ENCODE assay signal across 14 cellular contexts in genomic region chr12:120820885-120821510, GRCh38.
DNase-seq lines count a peak whose midpoint lies in the region; ATAC-seq and TF ChIP-seq lines count a peak whose summit lies in the region.
"Had no signal": no experiment of that assay in that cellular context is flagged by ENCODE, and none has a peak within 500 bp of the region (broad histone marks: within the 10 kb centered on the region; RNA-seq: fewer than 3 reads in every experiment).

No MANE protein-coding gene starts in this region.

- no peaks in the 10 kb centered on the region for H3K27me3 Mint-ChIP-seq in activated CD4-positive, alpha-beta memory T cell treated with anti-CD3 and anti-CD28 coated beads for 36 hours
- no peaks in the 10 kb centered on the region for H3K27me3 Mint-ChIP-seq in activated naive CD8-positive, alpha-beta T cell treated with anti-CD3 and anti-CD28 coated beads, Interleukin-2, amount 50 U/mL, for 24 hours

- H3K4me2 ChIP-seq in IMR-90 (ENCODE audit: low read depth, low read length): no peak overlapping the region
- H3K4me2 ChIP-seq: SK-N-SH had no signal

- H3K79me1 ChIP-seq in IMR-90 (ENCODE audit: low read depth in 1 of 2, low read length in 2 of 2): peaks cover 28 to 36% of the 10 kb centered on the region in 2 experiments; a peak in 3 of 4 replicates

- no peak for TF ChIP-seq POLR2A in IMR-90 (IDR thresholded peaks at IDR 0.05; ENCODE audit: low read depth, low read length)

- no peak overlapping the region for H2BK20ac ChIP-seq in IMR-90 (ENCODE audit: low read depth, low read length)

- no peak overlapping the region for H3K18ac ChIP-seq in IMR-90 (ENCODE audit: low read depth, low read length)

- H2AK9ac ChIP-seq in IMR-90 (replicated peaks; ENCODE audit: low read depth, low read length, poor library complexity): no peak overlapping the region

- H2AFZ ChIP-seq in IMR-90 (replicated peaks; ENCODE audit: low read length, poor library complexity): no peak overlapping the region

- TF ChIP-seq CTCF in IMR-90 (conservative IDR thresholded peaks at IDR 0.05; ENCODE audit: low read depth, low read length): no peak
- no peak for TF ChIP-seq CTCF in foreskin fibroblast (IDR thresholded peaks at IDR 0.05; ENCODE audit: low read depth, low read length)

- H3K4me1 ChIP-seq in IMR-90 (ENCODE audit: control insufficient read depth, insufficient read depth, low read length): no peaks in the 10 kb centered on the region

- CTCF ChIA-PET in IMR-90 (lab: Yijun Ruan, JAX): no interaction called here
- CTCF ChIA-PET in activated CD4-positive, alpha-beta memory T cell treated with anti-CD3 and anti-CD28 coated beads for 36 hours (lab: Charles Lee): no interaction called here

- H4K8ac ChIP-seq in IMR-90 (ENCODE audit: low read depth in 2 of 2, low read length in 2 of 2): no peak overlapping the region

- H2BK120ac ChIP-seq in IMR-90 (ENCODE audit: low read depth, low read length): no peak overlapping the region

- no peak overlapping the region for H2AK5ac ChIP-seq in IMR-90 (ENCODE audit: low read depth, low read length)

- H3K27me3 ChIP-seq in IMR-90 (ENCODE audit: control insufficient read depth, insufficient read depth, low read length): no peaks in the 10 kb centered on the region

- H3K56ac ChIP-seq in IMR-90 (ENCODE audit: extremely low read depth, insufficient read depth, low read length): no peak overlapping the region

- H3K14ac ChIP-seq in IMR-90 (replicated peaks; ENCODE audit: low read depth, low read length): no peak overlapping the region

- intact Hi-C loops in IMR-90 (cut with micrococcal nuclease) (no loop called here), sciatic nerve (cut with DNase I) (no loop called here)
- intact Hi-C loops in activated CD4-positive, alpha-beta memory T cell treated with anti-CD3 and anti-CD28 coated beads for 36 hours (cut with micrococcal nuclease): loop anchor here (1.0 kb wide), 1 partner anchor 24 kb away; no protein-coding TSS in a partner anchor

- ATAC-seq in IMR-90 (ENCODE audit: low read depth) (no peak), sciatic nerve (no peak), HG02623 (IDR thresholded peaks at IDR 0.05; ENCODE audit: unreplicated experiment) (no peak)
- ATAC-seq in activated naive CD8-positive, alpha-beta T cell treated with anti-CD3 and anti-CD28 coated beads, Interleukin-2, amount 50 U/mL, for 24 hours: peak; percentile 98
- ATAC-seq: left lobe of liver had no signal

- DNase-seq in IMR-90 (no peak), sciatic nerve (ENCODE audit: low spot score) (no peak), NCI-H510A (lab: John Stamatoyannopoulos, UW) (no peak), foreskin fibroblast (no peak)
- DNase-seq in activated CD4-positive, alpha-beta memory T cell treated with anti-CD3 and anti-CD28 coated beads for 36 hours: peak; percentile 70
- peak; percentile 41 for DNase-seq in activated naive CD8-positive, alpha-beta T cell treated with anti-CD3 and anti-CD28 coated beads, Interleukin-2, amount 50 U/mL, for 24 hours
- DNase-seq in stimulated activated CD4-positive, alpha-beta T cell treated with anti-CD3 and anti-CD28 coated beads, Interleukin-2, amount 100 ng/mL, for 48 hours: peak; percentile 30 to 38
- DNase-seq: amniotic stem cell, GOT3, KG1, NCI-H345, SK-N-SH had no signal

- no peaks in the 10 kb centered on the region for H3K36me3 ChIP-seq in IMR-90 (ENCODE audit: control insufficient read depth, insufficient read depth, low read length)

- H2BK15ac ChIP-seq in IMR-90 (ENCODE audit: low read depth, low read length): no peak overlapping the region

- peak overlapping the region; percentile 34 for H3K4me3 Mint-ChIP-seq in activated CD4-positive, alpha-beta memory T cell treated with anti-CD3 and anti-CD28 coated beads for 36 hours
- peak overlapping the region; percentile 24 for H3K4me3 Mint-ChIP-seq in activated naive CD8-positive, alpha-beta T cell treated with anti-CD3 and anti-CD28 coated beads, Interleukin-2, amount 50 U/mL, for 24 hours

- no peaks in the 10 kb centered on the region for H3K36me3 Mint-ChIP-seq in activated CD4-positive, alpha-beta memory T cell treated with anti-CD3 and anti-CD28 coated beads for 36 hours
- no peaks in the 10 kb centered on the region for H3K36me3 Mint-ChIP-seq in activated naive CD8-positive, alpha-beta T cell treated with anti-CD3 and anti-CD28 coated beads, Interleukin-2, amount 50 U/mL, for 24 hours (ENCODE audit: low read depth)

- dilution Hi-C loops in IMR-90 (cut with HindIII; ENCODE audit: low sequenced_read_pairs, unreplicated experiment): no loop called here

- peaks cover 7% of the 10 kb centered on the region; the same call in 1 of the 2 replicates for H3K9me1 ChIP-seq in IMR-90 (ENCODE audit: insufficient read depth, low read length)

- H4K20me1 ChIP-seq in IMR-90 (ENCODE audit: insufficient read depth, low read length): peaks cover 25% of the 10 kb centered on the region

- no peak overlapping the region for H3K9ac ChIP-seq in IMR-90 (ENCODE audit: low read depth, low read length)
- H3K9ac ChIP-seq: SK-N-SH had no signal

- no peaks in the 10 kb centered on the region for H3K9me3 ChIP-seq in IMR-90 (ENCODE audit: control insufficient read depth, insufficient read depth, low read length)
- H3K9me3 ChIP-seq: SK-N-SH had no signal

- no peaks in the 10 kb centered on the region for H3K9me3 Mint-ChIP-seq in activated CD4-positive, alpha-beta memory T cell treated with anti-CD3 and anti-CD28 coated beads for 36 hours
- no peaks in the 10 kb centered on the region for H3K9me3 Mint-ChIP-seq in activated naive CD8-positive, alpha-beta T cell treated with anti-CD3 and anti-CD28 coated beads, Interleukin-2, amount 50 U/mL, for 24 hours

- H2BK5ac ChIP-seq in IMR-90 (ENCODE audit: low read depth, low read length, poor library complexity, severe bottlenecking): no peak overlapping the region

- H3K23ac ChIP-seq in IMR-90 (ENCODE audit: low read depth, low read length): no peak overlapping the region

- H3K4me1 Mint-ChIP-seq in activated CD4-positive, alpha-beta memory T cell treated with anti-CD3 and anti-CD28 coated beads for 36 hours (ENCODE audit: low read depth): peaks cover 44% of the 10 kb centered on the region
- peaks cover 52% of the 10 kb centered on the region for H3K4me1 Mint-ChIP-seq in activated naive CD8-positive, alpha-beta T cell treated with anti-CD3 and anti-CD28 coated beads, Interleukin-2, amount 50 U/mL, for 24 hours

- 100% methylated on average over 2 of the region's 7 CpGs; no CpG with 5 or more reads in 1 of the 2 experiments for WGBS in IMR-90 (ENCODE audit: extremely low coverage in 2 of 2, insufficient read length in 1 of 2), 2 experiments

- peak overlapping the region; percentile 66 for H3K27ac Mint-ChIP-seq in activated CD4-positive, alpha-beta memory T cell treated with anti-CD3 and anti-CD28 coated beads for 36 hours
- H3K27ac Mint-ChIP-seq in activated naive CD8-positive, alpha-beta T cell treated with anti-CD3 and anti-CD28 coated beads, Interleukin-2, amount 50 U/mL, for 24 hours: peak overlapping the region; percentile 76

- H3K4ac ChIP-seq in IMR-90 (ENCODE audit: low read depth, low read length): no peak overlapping the region

- in situ Hi-C loops in IMR-90 (cut with MboI; ENCODE audit: low sequenced_read_pairs): no loop called here

- H4K91ac ChIP-seq in IMR-90 (ENCODE audit: insufficient read depth, low read depth, low read length): no peak overlapping the region

- POLR2A ChIA-PET in IMR-90 (lab: Charles Lee; ENCODE audit: unreplicated experiment): no interaction called here
- POLR2A ChIA-PET in activated CD4-positive, alpha-beta memory T cell treated with anti-CD3 and anti-CD28 coated beads for 36 hours (lab: Charles Lee): no interaction called here

- BruUV-seq in IMR-90 (replicated peaks; lab: Mats Ljungman, UMichigan): no TSS peak

- no peak overlapping the region for H3K27ac ChIP-seq in IMR-90 (ENCODE audit: insufficient read depth, low read length)

- TF ChIP-seq RAD21 in IMR-90 (IDR thresholded peaks at IDR 0.05; ENCODE audit: low read length): no peak

- H4K5ac ChIP-seq in IMR-90 (ENCODE audit: low read depth, low read length): no peak overlapping the region

- H3K4me3 ChIP-seq in IMR-90 (ENCODE audit: insufficient read depth, low read depth, low read length) (no peak overlapping the region), foreskin fibroblast (ENCODE audit: low read depth in 1 of 2, low read length in 2 of 2) (no peak overlapping the region)

TF ChIP-seq in IMR-90, 13 proteins besides CTCF, POLR2A, EP300 and RAD21:
- TF ChIP-seq RCOR1 (IDR thresholded peaks at IDR 0.05; ENCODE audit: insufficient replicate concordance, low read length): no peak
- peak; percentile 99 for TF ChIP-seq MAFK (IDR thresholded peaks at IDR 0.05; ENCODE audit: low read depth, low read length)

Comparison
In these comparisons a context has a peak if more than half of its experiments do, and no peak if none do; other contexts are left out.
1. DNase-seq: peak in activated CD4-positive, alpha-beta memory T cell treated with anti-CD3 and anti-CD28 coated beads for 36 hours (single experiment), activated naive CD8-positive, alpha-beta T cell treated with anti-CD3 and anti-CD28 coated beads, Interleukin-2, amount 50 U/mL, for 24 hours (single experiment) and stimulated activated CD4-positive, alpha-beta T cell treated with anti-CD3 and anti-CD28 coated beads, Interleukin-2, amount 100 ng/mL, for 48 hours (2 of 2); none in IMR-90 (single experiment), sciatic nerve (single experiment), NCI-H510A (single experiment) and foreskin fibroblast (0 of 2).